ENCODE assay signal across 7 cellular contexts in the genomic region with DNA sequence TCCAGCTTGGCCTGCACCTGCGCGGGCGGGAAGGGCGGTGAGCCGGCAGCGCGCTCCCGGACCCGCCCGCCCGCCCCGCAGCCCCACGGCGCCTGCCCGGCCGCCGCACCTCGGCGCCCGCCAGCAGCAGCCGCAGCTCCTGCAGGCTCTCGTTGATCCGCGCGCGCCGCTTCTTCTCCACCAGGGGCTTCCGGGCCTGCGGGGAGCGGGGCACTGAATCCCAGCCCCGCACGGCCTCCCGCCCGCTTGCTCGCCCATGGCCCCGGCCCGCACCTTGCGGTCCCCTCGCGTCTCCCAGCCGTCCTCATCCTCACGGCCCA. TPM values are rescaled to one million over a fixed set of nuclear protein-coding genes. Genes with fewer than 3 reads are reported as not detected.
A peak's percentile ranks its signal among the peaks of the same experiment; 100 is the strongest.
DNase-seq lines count a peak whose midpoint lies in the region; ATAC-seq and TF ChIP-seq lines count a peak whose summit lies in the region.

No MANE protein-coding gene starts in this region.

- intact Hi-C loops in ascending aorta (cut with DNase I), result no loop called here
- intact Hi-C loops in left lung (cut with DNase I), result no loop called here
- intact Hi-C loops in thyroid gland (cut with DNase I), result loop anchor here (10.0 kb wide), 1 partner anchor 175 kb away; a partner anchor contains a TSS

- H3K36me3 ChIP-seq in ascending aorta, result peaks cover 0 to 6% of the 10 kb centered on the region in 2 donors
- H3K36me3 ChIP-seq in left lung, result peaks cover 0 to 5% of the 10 kb centered on the region in 2 donors
- peaks cover 0 to 5% of the 10 kb centered on the region in 2 donors for H3K36me3 ChIP-seq in thyroid gland

- H3K27me3 ChIP-seq in ascending aorta (peaks cover 3% of the 10 kb centered on the region), left lung (peaks cover 10 to 61% of the 10 kb centered on the region in 2 donors), thyroid gland (no peaks in the 10 kb centered on the region)

- WGBS in thyroid gland, 2 donors, result 2% methylated on average over 9 of the region's 42 CpGs; no CpG with 5 or more reads in 1 of the 2 donors

- ATAC-seq in GM19025 (IDR thresholded peaks at IDR 0.05; ENCODE audit: low read depth, unreplicated experiment), result peak; percentile 10
- ATAC-seq in HG03103 (IDR thresholded peaks at IDR 0.05; ENCODE audit: low read depth, unreplicated experiment), result peak; percentile 8
- no peak for ATAC-seq in left lung
- ATAC-seq in GM21619 (IDR thresholded peaks at IDR 0.05; ENCODE audit: unreplicated experiment), result no peak

- H3K27ac ChIP-seq in ascending aorta (peak overlapping the region in 1 of 2 donors; percentile 60), left lung (no peak overlapping the region), thyroid gland (no peak overlapping the region)

- TF ChIP-seq CTCF in ascending aorta (IDR thresholded peaks at IDR 0.05), result peak in 1 of 3 experiments; percentile 12
- TF ChIP-seq CTCF in left lung (IDR thresholded peaks at IDR 0.05), result no peak
- peak in 1 of 6 experiments; percentile 30 for TF ChIP-seq CTCF in thyroid gland (IDR thresholded peaks at IDR 0.05)

- H3K9me3 ChIP-seq in ascending aorta (no peaks in the 10 kb centered on the region), left lung (no peaks in the 10 kb centered on the region), thyroid gland (no peaks in the 10 kb centered on the region)

- no peak for DNase-seq in ascending aorta (ENCODE audit: low spot score in 2 of 2)
- DNase-seq in left lung, result no peak
- peak in 1 of 2 donors; percentile 15 for DNase-seq in thyroid gland
- no peak for DNase-seq in DMS114 treated with DMSO at 0.1 percent for 48 hours (lab: John Stamatoyannopoulos, UW; ENCODE audit: unreplicated experiment)

- H3K4me1 ChIP-seq in ascending aorta, result peaks cover 0 to 23% of the 10 kb centered on the region in 2 donors
- peaks cover 2 to 30% of the 10 kb centered on the region in 2 donors for H3K4me1 ChIP-seq in left lung
- peaks cover 10 to 17% of the 10 kb centered on the region in 2 donors for H3K4me1 ChIP-seq in thyroid gland

- no peak for TF ChIP-seq POLR2A in thyroid gland (IDR thresholded peaks at IDR 0.05)

- H3K4me3 ChIP-seq in ascending aorta (peak overlapping the region; percentile 67 to 92), left lung (peak overlapping the region; percentile 46 to 58), thyroid gland (replicated peaks in 1 of 3) (peak overlapping the region in 2 of 3 donors; percentile 47 to 66)

RNA-seq across cellular contexts. Expression of a gene that starts 0.3 kb away (rescaled TPM):
- total RNA-seq in ascending aorta, result 117 TPM
- total RNA-seq in left lung, result 1 to 10 TPM; 7.6 to 8.8 TPM
- total RNA-seq in thyroid gland, result 1 to 10 TPM; 2.9 to 9.0 (median 6.8) TPM

RNA-seq across cellular contexts. Expression of a gene that starts 36.0 kb away (rescaled TPM):
- total RNA-seq in ascending aorta (22.6 TPM), left lung (10 to 100 TPM; 30.6 to 40.5 TPM), thyroid gland (10 to 100 TPM; 33.4 to 52.0 (median 41.0) TPM)

RNA-seq across cellular contexts. Expression of a gene that starts 48.9 kb away (rescaled TPM):
- total RNA-seq in ascending aorta (21.6 TPM), left lung (10 to 100 TPM in 1 of 2 donors, 1 to 10 TPM in 1; 7.7 to 14.2 TPM), thyroid gland (10 to 100 TPM in 2 of 4 donors, 1 to 10 TPM in 2; 6.5 to 17.6 (median 9.6) TPM)

Comparison
In these comparisons a context has a peak if more than half of its experiments do, and no peak if none do; other contexts are left out.
1. ATAC-seq: peak in GM19025 (single experiment) and HG03103 (single experiment); none in left lung (single experiment) and GM21619 (single experiment).
2. RNA of a gene that starts 0.3 kb away (total RNA-seq): 117 TPM in ascending aorta (single experiment); 7.6 to 8.8 TPM in left lung and 2.9 to 9.0 TPM in thyroid gland; every median in the first group is over 10 times any median in the second.
3. Peak in every context shown above with its lines, with median percentiles within 50 percentile points of each other: H3K4me3 ChIP-seq.